In genomic region chr1:217010253-217010652, GRCh38 we compare ENCODE assay signal across 14 cellular contexts.
DNase-seq lines count a peak whose midpoint lies in the region; ATAC-seq and TF ChIP-seq lines count a peak whose summit lies in the region.
"Had no signal": no experiment of that assay in that cellular context is flagged by ENCODE, and none has a peak within 500 bp of the region (broad histone marks: within the 10 kb centered on the region; RNA-seq: fewer than 3 reads in every experiment).

No MANE protein-coding gene starts in this region.

- no TSS peak for BruUV-seq in PC-3 (replicated peaks; lab: Mats Ljungman, UMichigan)

- H3F3A ChIP-seq in PC-3 (ENCODE audit: low read length, unreplicated experiment), result no peaks in the 10 kb centered on the region

- H3K79me2 ChIP-seq in PC-3 (ENCODE audit: low read length), result no peaks in the 10 kb centered on the region

- ATAC-seq in HG02759 (IDR thresholded peaks at IDR 0.05; ENCODE audit: unreplicated experiment), result peak; percentile 53
- peak; percentile 35 for ATAC-seq in PC-3
- no peak for ATAC-seq in GM19324 (IDR thresholded peaks at IDR 0.05; ENCODE audit: low FRiP score, unreplicated experiment)
- no peak for ATAC-seq in HG03439 (IDR thresholded peaks at IDR 0.05; ENCODE audit: unreplicated experiment)
- ATAC-seq: HepG2 had no signal

- intact Hi-C loops in PC-3 (cut with micrococcal nuclease), result no loop called here

- peak overlapping the region; percentile 0; the same call in 1 of the 2 replicates for H3K4me2 ChIP-seq in PC-3 (ENCODE audit: low read length)
- H3K4me2 ChIP-seq: BLaER1, KMS-11 had no signal

- no peak overlapping the region for H2AFZ ChIP-seq in PC-3 (ENCODE audit: low read length)

- no peaks in the 10 kb centered on the region for H3K27me3 ChIP-seq in PC-3 (ENCODE audit: low read length)
- H3K27me3 ChIP-seq: BLaER1 had no signal

- H3K4me1 ChIP-seq in PC-3 (ENCODE audit: insufficient read depth, low read length), result peaks cover 30% of the 10 kb centered on the region
- H3K4me1 ChIP-seq: BLaER1, HAP-1 had no signal

- peak; percentile 53 for DNase-seq in PC-3
- DNase-seq in epithelial cell of esophagus (ENCODE audit: low read depth), result peak; percentile 13
- no peak for DNase-seq in Kasumi-1 (lab: John Stamatoyannopoulos, UW)
- no peak for DNase-seq in C1 segment of cervical spinal cord (lab: John Stamatoyannopoulos, UW)
- DNase-seq: CD4-positive, CD25-positive, alpha-beta regulatory T cell; DMS 273 treated with DMSO at 0.1 percent for 48 hours; HFFc6 had no signal

- no peak overlapping the region for H3K4me3 ChIP-seq in PC-3 (ENCODE audit: low read length)
- no peak overlapping the region for H3K4me3 ChIP-seq in epithelial cell of esophagus (ENCODE audit: low read length)
- H3K4me3 ChIP-seq: BLaER1, HAP-1 had no signal

- no peaks in the 10 kb centered on the region for H3K9me2 ChIP-seq in PC-3 (replicated peaks; ENCODE audit: low read length)

- H3K9ac ChIP-seq in PC-3 (ENCODE audit: low read length), result no peak overlapping the region
- H3K9ac ChIP-seq: BLaER1, KMS-11 had no signal

- H3K36me3 ChIP-seq in PC-3 (ENCODE audit: low read depth, low read length), result no peaks in the 10 kb centered on the region
- H3K36me3 ChIP-seq: BLaER1, HAP-1 had no signal

- TF ChIP-seq CTCF in PC-3 (conservative IDR thresholded peaks at IDR 0.05; ENCODE audit: low read depth, low read length), result no peak
- no peak for TF ChIP-seq CTCF in epithelial cell of esophagus (IDR thresholded peaks at IDR 0.05; ENCODE audit: insufficient read depth, low read depth, low read length, missing control alignments)

- no peaks in the 10 kb centered on the region for H3K9me3 ChIP-seq in PC-3 (ENCODE audit: low read length)
- H3K9me3 ChIP-seq: BLaER1, HAP-1 had no signal

- no peaks in the 10 kb centered on the region for H4K20me1 ChIP-seq in PC-3 (ENCODE audit: low read length)
- H4K20me1 ChIP-seq: BLaER1 had no signal

- 0 out of 2 replicates have a peak overlapping the region, but pooled peaks have one; percentile 0 for H3K27ac ChIP-seq in PC-3 (ENCODE audit: low read length)
- H3K27ac ChIP-seq: BLaER1, KMS-11 had no signal

- POLR2A ChIA-PET in PC-3 (lab: Charles Lee; ENCODE audit: unreplicated experiment), result no interaction called here

- CTCF ChIA-PET in PC-3 (lab: Charles Lee), result no interaction called here

Comparison
In these comparisons a context has a peak if more than half of its experiments do, and no peak if none do; other contexts are left out.
1. ATAC-seq: peak in HG02759 (single experiment) and PC-3 (single experiment); none in GM19324 (single experiment) and HG03439 (single experiment).
2. DNase-seq: peak in PC-3 (single experiment) and epithelial cell of esophagus (single experiment); none in Kasumi-1 (0 of 2) and C1 segment of cervical spinal cord (0 of 14).